ENCODE assay signal across 7 cellular contexts in the genomic region with DNA sequence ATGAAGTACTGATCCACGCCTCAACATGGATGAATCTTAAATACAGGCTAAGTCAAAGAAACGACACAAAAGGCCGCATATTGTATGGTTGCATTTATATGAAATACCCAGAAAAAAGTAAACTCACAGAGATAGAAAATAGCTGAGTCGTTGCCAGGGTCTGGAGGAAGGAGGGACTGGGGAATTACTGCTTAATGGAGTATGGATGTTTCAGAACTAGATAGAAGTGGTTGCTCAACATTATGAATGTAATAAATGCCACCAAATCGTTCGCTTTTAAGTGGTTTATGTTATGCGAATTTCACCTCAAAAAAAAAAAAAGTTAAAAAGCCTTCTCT. TPM values are rescaled to one million over a fixed set of nuclear protein-coding genes. Genes with fewer than 3 reads are reported as not detected.
DNase-seq lines count a peak whose midpoint lies in the region; ATAC-seq, FAIRE-seq and TF ChIP-seq lines count a peak whose summit lies in the region.

No MANE protein-coding gene starts in this region.

- H3K36me3 ChIP-seq in small intestine (ENCODE audit: control insufficient read depth in 2 of 2, insufficient read depth in 2 of 2, low read length in 2 of 2) = no peaks in the 10 kb centered on the region

- peak overlapping the region in 1 of 2 donors; percentile 65 for H3K27ac ChIP-seq in small intestine (ENCODE audit: low read depth in 1 of 2, low read length in 1 of 2)

- no peak for FAIRE-seq in small intestine (lab: Jason Lieb, UNC)

- H3K9me3 Mint-ChIP-seq in T-cell = no peaks in the 10 kb centered on the region

- no peak for ATAC-seq in T-cell (replicated peaks in 1 of 4)
- no peak for ATAC-seq in HG02678 (IDR thresholded peaks at IDR 0.05; ENCODE audit: unreplicated experiment)
- no peak for ATAC-seq in HG02759 (IDR thresholded peaks at IDR 0.05; ENCODE audit: unreplicated experiment)

- H3K4me3 ChIP-seq in fibroblast of the aortic adventitia (ENCODE audit: low read depth, low read length) = peak overlapping the region; percentile 73
- H3K4me3 ChIP-seq in small intestine (ENCODE audit: low read depth in 1 of 2, low read length in 2 of 2) = peak overlapping the region; percentile 74 to 87

- CTCF ChIA-PET in T-cell (lab: Charles Lee) = interaction anchor here in 1 of 2 donors (0.6 to 1.2 kb wide), 7 partner anchors 10 to 216 kb away, joined by 3 to 5 read pairs (median 3); a partner anchor contains a TSS

- no peaks in the 10 kb centered on the region for H3K9me3 ChIP-seq in small intestine (ENCODE audit: control insufficient read depth, low read depth)

- H3K27me3 ChIP-seq in small intestine (ENCODE audit: control insufficient read depth in 2 of 2, insufficient read depth in 2 of 2, low read length in 2 of 2) = no peaks in the 10 kb centered on the region

- POLR2A ChIA-PET in T-cell (lab: Charles Lee) = interaction anchor here in 1 of 2 donors (0.6 kb wide), 1 partner anchor 403 kb away, joined by 7 read pairs; no protein-coding TSS in a partner anchor

- H3K36me3 Mint-ChIP-seq in T-cell = no peaks in the 10 kb centered on the region

- no peak for TF ChIP-seq CTCF in fibroblast of the aortic adventitia (IDR thresholded peaks at IDR 0.05; ENCODE audit: insufficient read depth, low read length)

- peak overlapping the region; percentile 89 to 93 for H3K27ac Mint-ChIP-seq in T-cell

- peaks cover 33 to 46% (median 39%) of the 10 kb centered on the region in 3 donors for H3K4me1 Mint-ChIP-seq in T-cell

- DNase-seq in HCEC 1CT (peak; percentile 34), T-cell (no peak), fibroblast of the aortic adventitia (ENCODE audit: low read depth) (peak; percentile 59), small intestine (no peak), NCI-H526 treated with DMSO at 0.1 percent for 48 hours (lab: John Stamatoyannopoulos, UW) (no peak)

- peak overlapping the region; percentile 93 to 99 (median 98) for H3K4me3 Mint-ChIP-seq in T-cell

- peaks cover 4 to 10% of the 10 kb centered on the region in 2 donors for H3K27me3 Mint-ChIP-seq in T-cell

- H3K4me1 ChIP-seq in small intestine (ENCODE audit: control insufficient read depth in 2 of 2, insufficient read depth in 1 of 2, low read depth in 1 of 2, low read length in 1 of 2) = peaks cover 0 to 8% of the 10 kb centered on the region in 2 donors

- WGBS in small intestine, 3 donors = 27 to 33% (median 32%) methylated on average over 7 of the region's 7 CpGs

RNA-seq across cellular contexts. Expression of a gene that starts 0.8 kb away (rescaled TPM):
- total RNA-seq in T-cell (10 to 100 TPM in 4 of 5 donors, 1 to 10 TPM in 1; 7.7 to 15.3 (median 13.1) TPM), fibroblast of the aortic adventitia (ENCODE audit: low replicate concordance) (50.9 and 76.1 TPM in 2 replicates)
- 10 to 100 TPM in 1 of 3 donors, 1 to 10 TPM in 2; 6.5 to 10.6 (median 6.9) TPM for polyA plus RNA-seq in small intestine

RNA-seq across cellular contexts. Expression of a gene that starts 46.8 kb away (rescaled TPM):
- under 1 TPM in 2 of 5 donors, not detected in 3; 0.22 to 0.26 TPM for total RNA-seq in T-cell
- 0.49 and 1.3 TPM in 2 replicates for total RNA-seq in fibroblast of the aortic adventitia (ENCODE audit: low replicate concordance)
- under 1 TPM in 1 of 3 donors, not detected in 2; 0.30 TPM for polyA plus RNA-seq in small intestine

Comparison
In these comparisons a context has a peak if more than half of its experiments do, and no peak if none do; other contexts are left out.
1. DNase-seq: peak in HCEC 1CT (single experiment) and fibroblast of the aortic adventitia (single experiment); none in T-cell (0 of 34), small intestine (single experiment) and NCI-H526 treated with DMSO at 0.1 percent for 48 hours (single experiment).